Comparison of ENCODE assay signal across 1 cellular context in the genomic region with DNA sequence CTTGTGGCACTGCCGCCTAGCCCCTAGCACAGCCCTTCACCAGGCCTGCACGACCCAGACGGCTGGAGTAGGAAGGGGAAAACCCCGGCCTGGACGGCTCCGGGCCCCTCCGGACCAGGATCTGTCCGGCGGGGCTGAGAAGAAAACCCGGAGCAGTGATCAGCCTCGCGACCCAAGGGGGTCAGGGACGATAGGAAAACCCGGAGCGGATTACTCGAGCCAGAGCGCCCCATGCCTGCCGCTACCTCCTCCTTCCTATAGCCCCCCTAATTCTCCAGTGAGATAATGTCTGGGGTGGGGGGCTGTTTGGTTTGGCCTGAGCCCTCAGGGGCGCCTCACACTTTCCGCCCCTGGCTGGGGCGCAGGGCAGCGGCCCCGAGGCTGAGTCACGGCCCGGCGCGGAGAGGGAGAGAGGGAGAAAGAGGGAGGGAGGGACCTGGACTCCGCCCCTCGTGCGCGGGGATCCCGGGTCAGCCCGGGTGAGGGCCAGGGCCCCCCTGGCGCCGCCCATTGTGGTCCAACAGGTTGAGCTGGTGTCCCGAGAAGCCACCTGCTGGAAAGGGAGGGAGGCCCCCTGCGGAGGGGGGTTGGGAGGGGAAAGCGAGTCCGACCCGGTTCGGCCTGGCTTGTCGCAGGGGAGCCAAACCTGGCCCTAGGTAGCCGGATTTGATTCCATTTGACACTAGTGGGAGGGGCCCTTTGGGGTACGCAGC.
TF ChIP-seq lines count a peak whose summit lies in the region.

No MANE protein-coding gene starts in this region.

TF ChIP-seq in GM12878, 131 proteins besides CTCF, POLR2A, EP300 and RAD21 (continued from another document):
- TF ChIP-seq, protein P1, sequence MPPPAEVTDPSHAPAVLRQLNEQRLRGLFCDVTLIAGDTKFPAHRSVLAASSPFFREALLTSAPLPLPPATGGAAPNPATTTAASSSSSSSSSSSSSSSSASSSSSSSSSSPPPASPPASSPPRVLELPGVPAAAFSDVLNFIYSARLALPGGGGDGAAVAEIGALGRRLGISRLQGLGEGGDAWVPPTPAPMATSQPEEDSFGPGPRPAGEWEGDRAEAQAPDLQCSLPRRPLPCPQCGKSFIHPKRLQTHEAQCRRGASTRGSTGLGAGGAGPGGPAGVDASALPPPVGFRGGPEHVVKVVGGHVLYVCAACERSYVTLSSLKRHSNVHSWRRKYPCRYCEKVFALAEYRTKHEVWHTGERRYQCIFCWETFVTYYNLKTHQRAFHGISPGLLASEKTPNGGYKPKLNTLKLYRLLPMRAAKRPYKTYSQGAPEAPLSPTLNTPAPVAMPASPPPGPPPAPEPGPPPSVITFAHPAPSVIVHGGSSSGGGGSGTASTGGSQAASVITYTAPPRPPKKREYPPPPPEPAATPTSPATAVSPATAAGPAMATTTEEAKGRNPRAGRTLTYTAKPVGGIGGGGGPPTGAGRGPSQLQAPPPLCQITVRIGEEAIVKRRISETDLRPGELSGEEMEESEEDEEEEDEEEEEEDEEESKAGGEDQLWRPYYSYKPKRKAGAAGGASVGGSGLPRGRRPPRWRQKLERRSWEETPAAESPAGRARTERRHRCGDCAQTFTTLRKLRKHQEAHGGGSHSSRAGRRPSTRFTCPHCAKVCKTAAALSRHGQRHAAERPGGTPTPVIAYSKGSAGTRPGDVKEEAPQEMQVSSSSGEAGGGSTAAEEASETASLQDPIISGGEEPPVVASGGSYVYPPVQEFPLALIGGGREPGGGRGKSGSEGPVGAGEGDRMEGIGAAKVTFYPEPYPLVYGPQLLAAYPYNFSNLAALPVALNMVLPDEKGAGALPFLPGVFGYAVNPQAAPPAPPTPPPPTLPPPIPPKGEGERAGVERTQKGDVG (CRISPR knock-in tag; IDR thresholded peaks at IDR 0.05), result no peak
- TF ChIP-seq, protein P2, sequence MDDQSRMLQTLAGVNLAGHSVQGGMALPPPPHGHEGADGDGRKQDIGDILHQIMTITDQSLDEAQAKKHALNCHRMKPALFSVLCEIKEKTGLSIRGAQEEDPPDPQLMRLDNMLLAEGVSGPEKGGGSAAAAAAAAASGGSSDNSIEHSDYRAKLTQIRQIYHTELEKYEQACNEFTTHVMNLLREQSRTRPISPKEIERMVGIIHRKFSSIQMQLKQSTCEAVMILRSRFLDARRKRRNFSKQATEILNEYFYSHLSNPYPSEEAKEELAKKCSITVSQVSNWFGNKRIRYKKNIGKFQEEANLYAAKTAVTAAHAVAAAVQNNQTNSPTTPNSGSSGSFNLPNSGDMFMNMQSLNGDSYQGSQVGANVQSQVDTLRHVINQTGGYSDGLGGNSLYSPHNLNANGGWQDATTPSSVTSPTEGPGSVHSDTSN (IDR thresholded peaks at IDR 0.05; ENCODE audit: insufficient replicate concordance, low read depth, low read length), result no peak
TF ChIP-seq in GM12878: peak in this region for 50.
